In the genomic region with DNA sequence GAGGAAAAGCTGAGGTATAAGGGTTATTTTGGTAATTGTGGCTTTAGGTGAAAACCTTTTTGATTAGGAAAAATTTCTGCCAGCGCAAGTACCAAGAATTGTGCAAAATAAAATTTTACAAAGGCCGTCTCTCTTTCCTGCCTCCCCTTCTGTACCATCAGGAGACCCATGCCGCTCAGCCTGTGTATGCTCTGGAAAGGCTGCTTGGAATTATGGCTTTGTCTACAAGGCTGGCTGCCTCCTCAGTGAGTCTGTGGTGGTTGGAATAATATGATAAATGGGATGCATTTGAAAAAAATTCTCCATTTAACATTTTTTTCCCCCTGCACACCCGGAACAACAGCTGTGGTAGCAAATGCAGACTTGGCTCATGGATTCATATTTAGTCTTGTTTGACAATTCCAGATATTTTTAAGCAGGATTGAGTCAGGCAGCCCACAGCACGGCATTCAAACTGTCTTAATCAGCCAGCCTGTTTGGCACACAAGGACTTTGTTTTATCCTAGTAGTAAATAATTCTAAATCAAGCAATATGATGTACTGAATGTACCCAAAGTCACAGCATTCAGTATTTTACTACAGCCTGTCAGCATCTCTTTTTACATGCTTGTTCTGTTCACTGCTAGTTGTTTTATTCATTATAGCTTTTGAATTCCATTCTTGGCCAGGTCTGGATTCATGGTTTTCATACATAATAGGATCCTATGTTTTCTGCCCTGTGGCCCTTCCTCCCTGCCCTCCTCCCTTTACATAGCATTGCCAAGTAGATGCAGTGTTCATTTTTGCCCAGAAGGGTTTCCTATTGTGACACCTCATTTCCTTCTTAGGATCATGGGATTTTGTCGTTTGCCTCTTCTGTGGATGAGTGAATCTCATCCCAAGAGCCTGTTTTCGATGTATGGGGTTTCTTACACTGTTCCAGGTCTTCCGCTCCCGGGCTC, we compare ENCODE assay signal across 13 cellular contexts.
DNase-seq lines count a peak whose midpoint lies in the region; ATAC-seq and TF ChIP-seq lines count a peak whose summit lies in the region.
"Had no signal": no experiment of that assay in that cellular context is flagged by ENCODE, and none has a peak within 500 bp of the region (broad histone marks: within the 10 kb centered on the region; RNA-seq: fewer than 3 reads in every experiment).

No MANE protein-coding gene starts in this region.

- DNase-seq in AG09319 (ENCODE audit: extremely low read depth, low read depth) (peak; percentile 34), RPMI7951 (ENCODE audit: low read depth) (peak; percentile 50), fibroblast of gingiva (ENCODE audit: low read depth) (peak; percentile 42), occipital lobe (lab: John Stamatoyannopoulos, UW) (peak; percentile 38), NCI-H146 treated with DMSO at 0.1 percent for 48 hours (lab: John Stamatoyannopoulos, UW; ENCODE audit: unreplicated experiment) (no peak)
- DNase-seq: activated naive CD4-positive, alpha-beta T cell; CD4-positive, CD25-positive, alpha-beta regulatory T cell; NCI-H510A; psoas muscle had no signal

- no peak for TF ChIP-seq CTCF in AG09319 (IDR thresholded peaks at IDR 0.05; ENCODE audit: low read depth, low read length)

- ATAC-seq in HG02840 (IDR thresholded peaks at IDR 0.05; ENCODE audit: low FRiP score, unreplicated experiment) (no peak), GM19455 (IDR thresholded peaks at IDR 0.05; ENCODE audit: unreplicated experiment) (no peak), GM18519 (IDR thresholded peaks at IDR 0.05; ENCODE audit: low FRiP score, unreplicated experiment) (no peak)
- ATAC-seq: GM23338, psoas muscle had no signal
